12 cellular contexts compared by ENCODE assay signal in genomic region chr1:37875833-37876232, GRCh38. TPM values are rescaled to one million over a fixed set of nuclear protein-coding genes. Genes with fewer than 3 reads are reported as not detected.
DNase-seq lines count a peak whose midpoint lies in the region; ATAC-seq and TF ChIP-seq lines count a peak whose summit lies in the region.
"Had no signal": no experiment of that assay in that cellular context is flagged by ENCODE, and none has a peak within 500 bp of the region (broad histone marks: within the 10 kb centered on the region; RNA-seq: fewer than 3 reads in every experiment).

No MANE protein-coding gene starts in this region.

- H3K36me3 ChIP-seq in HEK293 (ENCODE audit: control insufficient read depth in 2 of 2, insufficient read depth in 1 of 2, low read length in 2 of 2): peaks cover 35 to 75% of the 10 kb centered on the region in 2 experiments

- H3K4me1 ChIP-seq in HEK293 (ENCODE audit: control insufficient read depth, insufficient read depth, low read length): no peaks in the 10 kb centered on the region
- H3K4me1 ChIP-seq: heart left ventricle had no signal

- CTCF ChIA-PET in HEK293 (lab: Yijun Ruan, JAX): interaction anchor here (0.6 to 1.8 kb wide), 3 partner anchors 16 to 441 kb away, joined by 4 to 7 read pairs (median 4); partner anchors contain the start of gene MTF1

- DNase-seq in ACHN: peak; percentile 34
- DNase-seq in fibroblast of villous mesenchyme (ENCODE audit: low read depth): no peak
- no peak for DNase-seq in activated effector memory CD4-positive, alpha-beta T cell treated with Interleukin-2 at 50 U/mL for 16 hours
- DNase-seq in epidermal melanocyte (ENCODE audit: insufficient read length, low spot score): no peak
- DNase-seq in coronary artery (ENCODE audit: low spot score): no peak
- DNase-seq: activated CD4-positive, alpha-beta T cell treated with anti-CD3 and anti-CD28 coated beads for 1 hour; heart left ventricle; NCI-H1694 treated with DMSO at 0.1 percent for 48 hours had no signal

- H3K4me3 ChIP-seq in HEK293 (ENCODE audit: low read depth, low read length) (no peak overlapping the region), fibroblast of villous mesenchyme (ENCODE audit: low read depth, low read length) (no peak overlapping the region), coronary artery (no peak overlapping the region)
- H3K4me3 ChIP-seq: heart left ventricle had no signal

- no peaks in the 10 kb centered on the region for H3K9me3 ChIP-seq in HEK293 (ENCODE audit: control insufficient read depth, insufficient read depth, low read depth, low read length)
- H3K9me3 ChIP-seq: heart left ventricle had no signal

- in situ Hi-C loops in ACHN (cut with HindIII; ENCODE audit: low pct_ligation_motif_present, low pct_unique_long_range_greater_than_20kb, low sequenced_read_pairs): no loop called here

- no peak overlapping the region for H3K27ac ChIP-seq in HEK293 (ENCODE audit: extremely low read depth, low read depth, low read length)
- H3K27ac ChIP-seq in coronary artery: no peak overlapping the region
- H3K27ac ChIP-seq: heart left ventricle had no signal

- POLR2A ChIA-PET in HEK293 (lab: Yijun Ruan, JAX): interaction anchor here (0.6 to 0.7 kb wide), 3 partner anchors 26 to 107 kb away, joined by 3 to 7 read pairs (median 5); no protein-coding TSS in a partner anchor

- TF ChIP-seq CTCF in HEK293 (tag by site-specific recombination; IDR thresholded peaks at IDR 0.05) (peak; percentile 34; the same call in 1 of the 2 replicates), fibroblast of villous mesenchyme (IDR thresholded peaks at IDR 0.05; ENCODE audit: insufficient read depth, low read depth, low read length) (peak; percentile 23), coronary artery (IDR thresholded peaks at IDR 0.05) (no peak)

- peak; percentile 78 for ATAC-seq in SK-N-SH treated with all-trans-retinoic acid at 6 μM for 48 hours
- no peak for ATAC-seq in HG02885 (IDR thresholded peaks at IDR 0.05; ENCODE audit: poor library complexity, unreplicated experiment)
- ATAC-seq: activated T-helper 17 cell treated with anti-CD3 and anti-CD28 coated beads, Interleukin-2, amount 50 U/mL, for 72 hours; heart left ventricle had no signal

TF ChIP-seq in HEK293, 187 proteins besides CTCF, POLR2A, EP300 and RAD21 (continues in another document):
- TF ChIP-seq ZNF148 (tag by site-specific recombination; IDR thresholded peaks at IDR 0.05; ENCODE audit: borderline replicate concordance): no peak
- no peak for TF ChIP-seq PBX3 (CRISPR knock-in tag; IDR thresholded peaks at IDR 0.05)
- TF ChIP-seq ZNF560 (tag by site-specific recombination; IDR thresholded peaks at IDR 0.05; ENCODE audit: borderline replicate concordance): no peak
- TF ChIP-seq ZNF610 (tag by site-specific recombination; IDR thresholded peaks at IDR 0.05; ENCODE audit: borderline replicate concordance): no peak
- TF ChIP-seq ZNF449 (tag by site-specific recombination; IDR thresholded peaks at IDR 0.05): no peak
- no peak for TF ChIP-seq OSR2 (tag by site-specific recombination; IDR thresholded peaks at IDR 0.05)
- TF ChIP-seq ZNF366 (tag by site-specific recombination; conservative IDR thresholded peaks at IDR 0.05): no peak

TF ChIP-seq in SK-N-SH treated with all-trans-retinoic acid at 6 μM for 48 hours, 23 proteins besides CTCF, POLR2A, EP300 and RAD21:
- no peak for TF ChIP-seq TCF4 (CRISPR knock-in tag; IDR thresholded peaks at IDR 0.05; ENCODE audit: borderline replicate concordance)
- TF ChIP-seq OSR1 (CRISPR knock-in tag; IDR thresholded peaks at IDR 0.05): no peak
- TF ChIP-seq CSRNP3 (CRISPR knock-in tag; IDR thresholded peaks at IDR 0.05): no peak
- TF ChIP-seq SNAI2 (CRISPR knock-in tag; IDR thresholded peaks at IDR 0.05): no peak
- no peak for TF ChIP-seq BACH2 (CRISPR knock-in tag; IDR thresholded peaks at IDR 0.05; ENCODE audit: borderline replicate concordance)

RNA-seq across cellular contexts. Expression of gene MTF1, which starts 16.4 kb away (rescaled TPM):
- total RNA-seq in fibroblast of villous mesenchyme: 3.2 and 5.6 TPM in 2 replicates
